ENCODE assay signal across 19 cellular contexts in genomic region chr5:35754481-35754880, GRCh38.
"Had no signal": no experiment of that assay in that cellular context is flagged by ENCODE, and none has a peak within 500 bp of the region (broad histone marks: within the 10 kb centered on the region; RNA-seq: fewer than 3 reads in every experiment).

No MANE protein-coding gene starts in this region.

- H3K4me3 ChIP-seq: breast epithelium, PC-9 had no signal

- H3K36me3 ChIP-seq: breast epithelium had no signal

- H3K27me3 ChIP-seq: breast epithelium had no signal

- H3K27ac ChIP-seq: breast epithelium, PC-9 had no signal

- DNase-seq: activated CD4-positive, alpha-beta T cell treated with anti-CD3 and anti-CD28 coated beads, Interleukin-2, amount 50 U/mL, for 1 hour; activated CD4-positive, CD25-positive, alpha-beta regulatory T cell; activated CD8-positive, alpha-beta T cell treated with anti-CD3 and anti-CD28 coated beads for 36 hours; activated effector memory CD4-positive, alpha-beta T cell treated with Interleukin-2 at 50 U/mL for 16 hours; activated naive CD4-positive, alpha-beta T cell; activated T-cell treated with anti-CD3 and anti-CD28 coated beads, Interleukin-2, amount 50 U/mL, for 24 hours; aorta; caudate nucleus; KG1; NCI-H1048; NCI-H146; NCI-H187 treated with DMSO at 0.1 percent for 48 hours; NCI-H2081 treated with DMSO at 0.1 percent for 48 hours; NCI-H524; PC-9; SHP77 treated with DMSO at 0.1 percent for 48 hours; T-helper 17 cell; T1000 had no signal

- H2AFZ ChIP-seq: PC-9 had no signal

- H3K9me3 ChIP-seq: breast epithelium had no signal

- H3K4me1 ChIP-seq: breast epithelium had no signal

- H3K4me2 ChIP-seq: PC-9 had no signal
